23 cellular contexts compared by ENCODE assay signal in genomic region chr2:71905205-71905604, GRCh38.
"Had no signal": no experiment of that assay in that cellular context is flagged by ENCODE, and none has a peak within 500 bp of the region (broad histone marks: within the 10 kb centered on the region; RNA-seq: fewer than 3 reads in every experiment).

No MANE protein-coding gene starts in this region.

- DNase-seq: activated CD4-positive, alpha-beta T cell treated with anti-CD3 and anti-CD28 coated beads for 48 hours; activated CD4-positive, alpha-beta T cell treated with anti-CD3 and anti-CD28 coated beads, Interleukin-2, amount 50 U/mL, for 48 hours; activated CD8-positive, alpha-beta memory T cell treated with anti-CD3 and anti-CD28 coated beads, Interleukin-2, amount 50 U/mL, for 4 hours; activated effector memory CD4-positive, alpha-beta T cell treated with anti-CD3 and anti-CD28 coated beads, Interleukin-2, amount 50 U/mL, for 16 hours; activated naive CD4-positive, alpha-beta T cell treated with anti-CD3 and anti-CD28 coated beads for 36 hours; activated naive CD8-positive, alpha-beta T cell treated with anti-CD3 and anti-CD28 coated beads, Interleukin-2, amount 10 ng/mL, durations not matched to agents 7 days and 5 days; activated T-cell treated with anti-CD3 and anti-CD28 coated beads, Interleukin-2, amount 50 U/mL, for 1 hour; amniotic stem cell; dermis blood vessel endothelial cell; effector CD4-positive, alpha-beta T cell; foreskin melanocyte; left ventricle myocardium inferior; mucosa of descending colon; posterior cingulate gyrus; right cardiac atrium; stimulated activated CD4-positive, alpha-beta T cell treated with anti-CD3 and anti-CD28 coated beads, Interleukin-2, amount 100 ng/mL, for 48 hours; stimulated activated naive CD4-positive, alpha-beta T cell treated with Interleukin-2 at 50 U/mL for 16 hours; WERI-Rb-1 had no signal

- H3K27ac ChIP-seq: esophagus muscularis mucosa, left ventricle myocardium inferior, tibial nerve, WERI-Rb-1 had no signal

- H3K27me3 ChIP-seq: tibial nerve had no signal

- H3K4me3 ChIP-seq: esophagus muscularis mucosa, left ventricle myocardium inferior, lung, mucosa of descending colon, tibial nerve had no signal

- H3K36me3 ChIP-seq: esophagus muscularis mucosa, left ventricle myocardium inferior, tibial nerve, WERI-Rb-1 had no signal

- H3K4me1 ChIP-seq: esophagus muscularis mucosa, left ventricle myocardium inferior, tibial nerve had no signal

- ATAC-seq: activated CD4-positive, CD25-positive, alpha-beta regulatory T cell treated with anti-CD3 and anti-CD28 coated beads, Interleukin-2, amount 50 U/mL, for 24 hours; mucosa of descending colon; natural killer cell treated with Interleukin-12 subunit alpha and Interleukin-12 subunit beta and Interleukin-15 and Interleukin-18, amount 100 ng/mL, for 72 hours; right cardiac atrium had no signal
